In the genomic region with DNA sequence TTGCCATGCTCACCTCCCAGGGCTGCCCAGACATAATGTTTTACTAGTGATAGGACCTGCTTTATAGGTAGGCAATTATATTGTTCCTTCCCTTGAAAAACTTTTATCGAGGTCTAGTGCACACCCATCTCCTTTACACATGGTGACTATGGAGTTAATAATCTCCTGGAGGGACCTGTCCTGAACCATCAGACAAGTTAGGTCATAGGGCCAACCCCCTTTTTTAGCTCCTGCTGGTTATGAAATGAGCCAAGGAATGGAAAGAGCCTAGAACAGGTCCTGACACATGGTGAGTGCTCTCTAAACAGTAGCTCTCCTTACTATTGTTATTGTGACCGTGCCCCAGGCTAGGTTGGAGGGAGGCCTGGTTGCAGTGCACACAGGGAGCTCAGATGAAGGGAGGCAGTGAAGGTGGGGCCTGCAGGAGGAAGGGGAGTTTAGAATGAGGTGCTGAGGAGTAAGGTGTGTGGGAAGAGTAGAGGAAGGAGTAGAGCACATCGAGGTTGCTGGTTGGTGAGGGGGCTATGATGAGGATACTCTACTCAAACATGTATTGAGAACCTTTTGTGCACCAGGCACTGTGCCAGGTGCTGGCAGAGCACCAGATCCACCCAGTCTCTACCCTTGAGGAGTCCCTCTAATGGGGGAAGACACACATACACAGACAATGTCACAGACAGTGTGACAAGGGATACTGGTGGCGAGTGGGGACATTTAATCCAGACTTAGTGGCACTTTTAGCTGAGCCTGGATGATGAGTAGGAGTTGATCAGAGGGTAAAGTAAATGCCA, we compare ENCODE assay signal across 1 cellular context.
TF ChIP-seq lines count a peak whose summit lies in the region.

No MANE protein-coding gene starts in this region.

TF ChIP-seq in endothelial cell of umbilical vein, 7 proteins besides CTCF, POLR2A, EP300 and RAD21:
- TF ChIP-seq EZH2 (IDR thresholded peaks at IDR 0.05; ENCODE audit: borderline replicate concordance, low read depth, low read length, severe bottlenecking) (no peak), GATA2 (IDR thresholded peaks at IDR 0.05; ENCODE audit: insufficient read depth, insufficient read length, low read depth, low read length) (no peak), MYC (IDR thresholded peaks at IDR 0.05; ENCODE audit: low read depth, low read length) (no peak), POLR2AphosphoS5 (IDR thresholded peaks at IDR 0.05; ENCODE audit: insufficient read depth, low read depth, low read length) (no peak), JUN (IDR thresholded peaks at IDR 0.05; ENCODE audit: borderline replicate concordance, insufficient read depth, insufficient read length, low read depth) (no peak), FOS (IDR thresholded peaks at IDR 0.05; ENCODE audit: borderline replicate concordance, insufficient read depth, low read length) (no peak)
- TF ChIP-seq, protein P1, sequence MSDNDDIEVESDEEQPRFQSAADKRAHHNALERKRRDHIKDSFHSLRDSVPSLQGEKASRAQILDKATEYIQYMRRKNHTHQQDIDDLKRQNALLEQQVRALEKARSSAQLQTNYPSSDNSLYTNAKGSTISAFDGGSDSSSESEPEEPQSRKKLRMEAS (IDR thresholded peaks at IDR 0.05; ENCODE audit: insufficient read depth, insufficient read length): no peak
